ENCODE assay signal across 28 cellular contexts in the genomic region with DNA sequence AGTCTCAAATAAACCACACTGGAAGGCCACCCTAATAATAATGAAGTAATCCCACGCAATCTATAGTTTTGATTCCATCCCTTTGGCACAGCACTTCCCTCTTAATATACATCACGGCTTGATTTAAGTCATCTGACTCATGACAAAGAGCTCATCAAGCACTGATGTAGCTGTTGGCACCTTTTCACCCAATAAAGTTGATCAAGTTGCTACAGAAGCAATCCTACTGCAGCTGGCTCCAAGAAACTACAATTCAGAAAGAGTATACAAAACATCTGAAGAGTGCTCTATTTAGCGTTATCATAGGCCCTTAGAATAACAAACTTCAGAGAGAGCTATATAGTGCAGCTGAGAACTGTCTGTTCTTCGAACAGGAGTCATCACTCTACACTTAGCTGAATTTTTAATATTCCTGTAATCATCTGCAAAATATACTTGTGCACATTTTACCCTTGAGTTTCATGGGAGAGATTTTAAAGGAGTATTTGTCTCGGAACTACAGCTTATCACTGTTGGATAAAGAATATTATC.
"Had no signal": no experiment of that assay in that cellular context is flagged by ENCODE, and none has a peak within 500 bp of the region (broad histone marks: within the 10 kb centered on the region; RNA-seq: fewer than 3 reads in every experiment).

No MANE protein-coding gene starts in this region.

- FAIRE-seq: endometrium, keratinocyte, pancreas had no signal

- H3K27me3 ChIP-seq: dorsolateral prefrontal cortex, gastroesophageal sphincter, left lung, neural progenitor cell, pancreas, spleen, testis, tibial nerve, upper lobe of right lung, vagina had no signal

- H3K36me3 ChIP-seq: gastroesophageal sphincter, left lung, neural progenitor cell, pancreas, tibial nerve, upper lobe of right lung, vagina had no signal

- H3K27ac ChIP-seq: gastroesophageal sphincter, left lung, neural progenitor cell, pancreas, spleen, testis, tibial nerve, upper lobe of right lung, vagina had no signal

- H3K4me3 ChIP-seq: dorsolateral prefrontal cortex, gastroesophageal sphincter, left lung, lung, neural progenitor cell, pancreas, spleen, testis, tibial nerve, upper lobe of right lung, vagina had no signal

- H3K4me1 ChIP-seq: tibial nerve had no signal

- H3K9me3 ChIP-seq: gastroesophageal sphincter, left lung, pancreas, spleen, testis, tibial nerve, upper lobe of right lung, vagina had no signal

- ATAC-seq: esophagus mucosa; gastroesophageal sphincter; left lung; natural killer cell treated with Interleukin-12 subunit alpha and Interleukin-12 subunit beta and Interleukin-15 and Interleukin-18, amount 100 ng/mL, for 72 hours; pancreas; sciatic nerve; stimulated activated memory B cell treated with anti-CD40 and anti-IgM and Interleukin-4, amounts not matched to agents 10 μg/mL and 1 μg/mL and 100 μg/mL, for 72 hours; upper lobe of right lung had no signal

- DNase-seq: cortex of kidney; dorsolateral prefrontal cortex; effector CD8-positive, alpha-beta T cell; foreskin fibroblast; glutamatergic neuron; immature natural killer cell; left lung; mesenchymal stem cell; midbrain; nucleus accumbens; pancreas; stimulated activated CD4-positive, alpha-beta T cell treated with anti-CD3 and anti-CD28 coated beads, Interleukin-15, amount 100 ng/mL, for 24 hours; stimulated activated CD4-positive, alpha-beta T cell treated with anti-CD3 and anti-CD28 coated beads, Interleukin-1b, Interleukin-23, amount 100 ng/mL, for 48 hours; stimulated activated CD4-positive, alpha-beta T cell treated with anti-CD3 and anti-CD28 coated beads, Interleukin-4, amount 100 ng/mL, for 24 hours; testis; upper lobe of right lung had no signal
